22 cellular contexts compared by ENCODE assay signal in the genomic region with DNA sequence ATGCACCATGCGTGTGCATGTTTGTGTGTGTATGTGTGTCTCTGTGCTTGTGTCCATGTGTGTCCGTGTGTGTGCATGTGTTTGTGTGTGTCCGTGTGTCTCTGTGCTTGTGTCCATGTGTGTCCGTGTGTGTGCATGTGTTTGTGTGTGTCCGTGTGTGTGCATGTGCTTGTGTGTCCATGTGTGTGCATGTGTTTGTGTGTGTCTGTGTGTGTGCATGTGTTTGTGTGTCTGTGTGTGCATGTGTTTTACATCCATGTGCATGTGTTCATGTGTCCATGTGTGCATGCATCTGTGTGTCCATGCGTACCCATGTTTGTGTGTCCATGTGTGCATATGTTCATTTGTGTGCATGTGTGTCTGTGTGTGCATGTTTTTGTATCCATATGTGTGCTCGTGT.
DNase-seq lines count a peak whose midpoint lies in the region; ATAC-seq, FAIRE-seq and TF ChIP-seq lines count a peak whose summit lies in the region.
"Had no signal": no experiment of that assay in that cellular context is flagged by ENCODE, and none has a peak within 500 bp of the region (broad histone marks: within the 10 kb centered on the region; RNA-seq: fewer than 3 reads in every experiment).

No MANE protein-coding gene starts in this region.

- in situ Hi-C loops in HepG2 (cut with HindIII; ENCODE audit: extremely low pct_ligation_motif_present, low pct_unique_long_range_greater_than_20kb), result no loop called here
- in situ Hi-C loops in KBM-7 (cut with MboI; ENCODE audit: low pct_unique_long_range_greater_than_20kb, low sequenced_read_pairs), result no loop called here

- H3K27ac Mint-ChIP-seq in activated T-helper 1 cell treated with anti-CD3 and anti-CD28 coated beads, Interleukin-12 subunit alpha, Interleukin-12 subunit beta, Interleukin-2, Interleukin-4 antibody, amounts not matched to agents 30 ng/mL and 10 ng/mL and 1 ng/mL, durations not matched to agents 14 hours and 24 hours and 36 hours, result peak overlapping the region; percentile 8
- peak overlapping the region; percentile 5 for H3K27ac Mint-ChIP-seq in memory B cell
- H3K27ac Mint-ChIP-seq: B cell, CD14-positive monocyte had no signal

- no peaks in the 10 kb centered on the region for H3K79me2 ChIP-seq in HepG2 (ENCODE audit: insufficient read depth, low read length)

- TF ChIP-seq EP300 in HepG2 (IDR thresholded peaks at IDR 0.05; ENCODE audit: low read depth in 2 of 2, low read length in 2 of 2) (no peak), HepG2 (CRISPR knock-in tag; IDR thresholded peaks at IDR 0.05; ENCODE audit: borderline replicate concordance) (no peak)

- FAIRE-seq in HepG2 (lab: Jason Lieb, UNC) (peak; percentile 79), urothelium cell line (lab: Jason Lieb, UNC) (peak; percentile 100)
- FAIRE-seq: A549 had no signal

- H3K4me3 ChIP-seq in HepG2 (replicated peaks in 1 of 3; ENCODE audit: insufficient read depth in 1 of 3, low read depth in 2 of 3, low read length in 3 of 3), result no peak overlapping the region
- H3K4me3 ChIP-seq in right lobe of liver, result no peak overlapping the region
- H3K4me3 ChIP-seq: A549 had no signal

- H3K27ac ChIP-seq in HepG2 (ENCODE audit: extremely low read length, insufficient read depth, low read length) (no peak overlapping the region), right lobe of liver (no peak overlapping the region)
- H3K27ac ChIP-seq: A549, KMS-11 had no signal

- no peaks in the 10 kb centered on the region for H4K20me1 ChIP-seq in HepG2 (ENCODE audit: insufficient read depth, low read length)

- H3K36me3 ChIP-seq in HepG2 (replicated peaks in 1 of 2; ENCODE audit: control insufficient read depth in 1 of 2, insufficient read depth in 2 of 2, low read length in 2 of 2), result no peaks in the 10 kb centered on the region
- no peaks in the 10 kb centered on the region for H3K36me3 ChIP-seq in right lobe of liver

- no peak for TF ChIP-seq POLR2A in HepG2 (IDR thresholded peaks at IDR 0.05; ENCODE audit: insufficient read depth in 1 of 2, low read depth in 2 of 2, low read length in 2 of 2)
- TF ChIP-seq POLR2A in right lobe of liver (IDR thresholded peaks at IDR 0.05), result no peak

- no TSS peak for BruUV-seq in HepG2 (replicated peaks; lab: Mats Ljungman, UMichigan)

- H3K9me3 ChIP-seq in HepG2 (ENCODE audit: low read length), result 0 out of 2 replicates have a peak, but pooled peaks cover 3% of the 10 kb centered on the region
- no peaks in the 10 kb centered on the region for H3K9me3 ChIP-seq in right lobe of liver
- H3K9me3 ChIP-seq: A549, SK-N-SH had no signal

- no peak overlapping the region for H3K4me3 Mint-ChIP-seq in activated T-helper 1 cell treated with anti-CD3 and anti-CD28 coated beads, Interleukin-12 subunit alpha, Interleukin-12 subunit beta, Interleukin-2, Interleukin-4 antibody, amounts not matched to agents 30 ng/mL and 10 ng/mL and 1 ng/mL, durations not matched to agents 14 hours and 24 hours and 36 hours
- no peak overlapping the region for H3K4me3 Mint-ChIP-seq in memory B cell
- H3K4me3 Mint-ChIP-seq: B cell, CD14-positive monocyte had no signal

- no peaks in the 10 kb centered on the region for H3K27me3 ChIP-seq in HepG2 (ENCODE audit: control insufficient read depth in 1 of 2, insufficient read depth in 2 of 2, low read length in 2 of 2)
- no peaks in the 10 kb centered on the region for H3K27me3 ChIP-seq in right lobe of liver

- no peaks in the 10 kb centered on the region for H3K36me3 Mint-ChIP-seq in activated T-helper 1 cell treated with anti-CD3 and anti-CD28 coated beads, Interleukin-12 subunit alpha, Interleukin-12 subunit beta, Interleukin-2, Interleukin-4 antibody, amounts not matched to agents 30 ng/mL and 10 ng/mL and 1 ng/mL, durations not matched to agents 14 hours and 24 hours and 36 hours (ENCODE audit: low read depth)
- no peaks in the 10 kb centered on the region for H3K36me3 Mint-ChIP-seq in memory B cell
- H3K36me3 Mint-ChIP-seq: CD14-positive monocyte had no signal

- POLR2A ChIA-PET in HepG2 (lab: Yijun Ruan, JAX), result no interaction called here

- H3K9ac ChIP-seq in HepG2 (ENCODE audit: insufficient read depth, low read depth, low read length), result no peak overlapping the region
- H3K9ac ChIP-seq: KMS-11, SK-N-SH had no signal

- no peak for ATAC-seq in HepG2
- no peak for ATAC-seq in right lobe of liver
- ATAC-seq in memory B cell (ENCODE audit: low read depth), result no peak
- no peak for ATAC-seq in GM19324 (IDR thresholded peaks at IDR 0.05; ENCODE audit: low FRiP score, unreplicated experiment)
- ATAC-seq: A549, HCT116, Panc1 had no signal

- TF ChIP-seq CTCF in HepG2 (CRISPR knock-in tag; IDR thresholded peaks at IDR 0.05) (no peak), right lobe of liver (IDR thresholded peaks at IDR 0.05) (no peak)

- TF ChIP-seq RAD21 in HepG2 (CRISPR knock-in tag; IDR thresholded peaks at IDR 0.05), result no peak

- 55% methylated on average over 7 of the region's 7 CpGs for WGBS in HepG2 (ENCODE audit: low lambda C conversion rate)
- 80% methylated on average over 1 of the region's 7 CpGs for WGBS in right lobe of liver (ENCODE audit: insufficient coverage, low coverage, low lambda C conversion rate, missing lambda C conversion rate)

- H2AFZ ChIP-seq in HepG2 (ENCODE audit: low read length), result no peak overlapping the region

- 0 out of 2 replicates have a peak, but pooled peaks cover 7% of the 10 kb centered on the region for H3K4me1 ChIP-seq in HepG2 (ENCODE audit: insufficient read depth, low read length)
- H3K4me1 ChIP-seq in right lobe of liver, result peaks cover 0 to 4% (median 0%) of the 10 kb centered on the region in 4 donors

- H3K9me3 Mint-ChIP-seq in activated T-helper 1 cell treated with anti-CD3 and anti-CD28 coated beads, Interleukin-12 subunit alpha, Interleukin-12 subunit beta, Interleukin-2, Interleukin-4 antibody, amounts not matched to agents 30 ng/mL and 10 ng/mL and 1 ng/mL, durations not matched to agents 14 hours and 24 hours and 36 hours, result no peaks in the 10 kb centered on the region
- no peaks in the 10 kb centered on the region for H3K9me3 Mint-ChIP-seq in memory B cell

- H3K4me1 Mint-ChIP-seq in activated T-helper 1 cell treated with anti-CD3 and anti-CD28 coated beads, Interleukin-12 subunit alpha, Interleukin-12 subunit beta, Interleukin-2, Interleukin-4 antibody, amounts not matched to agents 30 ng/mL and 10 ng/mL and 1 ng/mL, durations not matched to agents 14 hours and 24 hours and 36 hours (ENCODE audit: low read depth), result peaks cover 61% of the 10 kb centered on the region
- H3K4me1 Mint-ChIP-seq in memory B cell, result peaks cover 54% of the 10 kb centered on the region

- intact Hi-C loops in HepG2 (cut with micrococcal nuclease; ENCODE audit: unreplicated experiment), result no loop called here
- intact Hi-C loops in right lobe of liver (cut with DNase I), result no loop called here
- intact Hi-C loops in activated T-helper 1 cell treated with anti-CD3 and anti-CD28 coated beads, Interleukin-12 subunit alpha, Interleukin-12 subunit beta, Interleukin-2, Interleukin-4 antibody, amounts not matched to agents 30 ng/mL and 10 ng/mL and 1 ng/mL, durations not matched to agents 14 hours and 24 hours and 36 hours (cut with micrococcal nuclease), result loop anchor here (2.0 to 10.0 kb wide), 3 partner anchors 35 to 373 kb away; partner anchors contain the start of gene YPEL5

- CTCF ChIA-PET in HepG2 (lab: Yijun Ruan, JAX; ENCODE audit: low intra/inter-chr PET ratio, low total read pairs), result no interaction called here

- DNase-seq in HepG2 (ENCODE audit: low spot score) (no peak), right lobe of liver (no peak), memory B cell (ENCODE audit: low spot score in 2 of 2) (no peak), urothelium cell line (ENCODE audit: low spot score) (no peak), KBM-7 (no peak), A172 (ENCODE audit: low spot score) (no peak)
- DNase-seq in activated T-helper 1 cell treated with anti-CD3 and anti-CD28 coated beads, Interleukin-12 subunit alpha, Interleukin-12 subunit beta, Interleukin-2, Interleukin-4 antibody, amounts not matched to agents 30 ng/mL and 10 ng/mL and 1 ng/mL, durations not matched to agents 14 hours and 24 hours and 36 hours (ENCODE audit: low spot score), result no peak
- DNase-seq: DMS79 treated with DMSO at 0.1 percent for 48 hours, GOT3, NCI-H1105 treated with DMSO at 0.1 percent for 48 hours, NCI-H2029 treated with DMSO at 0.1 percent for 48 hours, NCI-H524 treated with DMSO at 0.1 percent for 48 hours, NCI-H82, SIG-M5, SK-N-SH had no signal

- no peaks in the 10 kb centered on the region for H3K27me3 Mint-ChIP-seq in activated T-helper 1 cell treated with anti-CD3 and anti-CD28 coated beads, Interleukin-12 subunit alpha, Interleukin-12 subunit beta, Interleukin-2, Interleukin-4 antibody, amounts not matched to agents 30 ng/mL and 10 ng/mL and 1 ng/mL, durations not matched to agents 14 hours and 24 hours and 36 hours (ENCODE audit: insufficient read depth)
- no peaks in the 10 kb centered on the region for H3K27me3 Mint-ChIP-seq in memory B cell
- H3K27me3 Mint-ChIP-seq: B cell had no signal

- no peak overlapping the region for H3K4me2 ChIP-seq in HepG2 (ENCODE audit: low read depth, low read length)
- H3K4me2 ChIP-seq: A549, KMS-11, SK-N-SH had no signal

TF ChIP-seq in HepG2, 621 proteins besides CTCF, POLR2A, EP300 and RAD21 (continues in another document):
- TF ChIP-seq LCORL (IDR thresholded peaks at IDR 0.05) (0 out of 2 replicates have a peak, but pooled peaks have one; percentile 32), LCORL (CRISPR knock-in tag; IDR thresholded peaks at IDR 0.05) (no peak), IKZF1 (IDR thresholded peaks at IDR 0.05) (peak; percentile 87; the same call in 1 of the 2 replicates), SPEN (CRISPR knock-in tag; IDR thresholded peaks at IDR 0.05; ENCODE audit: low read depth) (no peak), JUNB (CRISPR knock-in tag; IDR thresholded peaks at IDR 0.05; ENCODE audit: borderline replicate concordance) (0 out of 2 replicates have a peak, but pooled peaks have one; percentile 35), TBX2 (CRISPR knock-in tag; IDR thresholded peaks at IDR 0.05; ENCODE audit: borderline replicate concordance) (no peak)
